Comparison of ENCODE assay signal across 7 cellular contexts in genomic region chr4:145938618-145939177, GRCh38. TPM values are rescaled to one million over a fixed set of nuclear protein-coding genes. Genes with fewer than 3 reads are reported as not detected.
DNase-seq lines count a peak whose midpoint lies in the region; ATAC-seq, FAIRE-seq and TF ChIP-seq lines count a peak whose summit lies in the region.

A gene with protein sequence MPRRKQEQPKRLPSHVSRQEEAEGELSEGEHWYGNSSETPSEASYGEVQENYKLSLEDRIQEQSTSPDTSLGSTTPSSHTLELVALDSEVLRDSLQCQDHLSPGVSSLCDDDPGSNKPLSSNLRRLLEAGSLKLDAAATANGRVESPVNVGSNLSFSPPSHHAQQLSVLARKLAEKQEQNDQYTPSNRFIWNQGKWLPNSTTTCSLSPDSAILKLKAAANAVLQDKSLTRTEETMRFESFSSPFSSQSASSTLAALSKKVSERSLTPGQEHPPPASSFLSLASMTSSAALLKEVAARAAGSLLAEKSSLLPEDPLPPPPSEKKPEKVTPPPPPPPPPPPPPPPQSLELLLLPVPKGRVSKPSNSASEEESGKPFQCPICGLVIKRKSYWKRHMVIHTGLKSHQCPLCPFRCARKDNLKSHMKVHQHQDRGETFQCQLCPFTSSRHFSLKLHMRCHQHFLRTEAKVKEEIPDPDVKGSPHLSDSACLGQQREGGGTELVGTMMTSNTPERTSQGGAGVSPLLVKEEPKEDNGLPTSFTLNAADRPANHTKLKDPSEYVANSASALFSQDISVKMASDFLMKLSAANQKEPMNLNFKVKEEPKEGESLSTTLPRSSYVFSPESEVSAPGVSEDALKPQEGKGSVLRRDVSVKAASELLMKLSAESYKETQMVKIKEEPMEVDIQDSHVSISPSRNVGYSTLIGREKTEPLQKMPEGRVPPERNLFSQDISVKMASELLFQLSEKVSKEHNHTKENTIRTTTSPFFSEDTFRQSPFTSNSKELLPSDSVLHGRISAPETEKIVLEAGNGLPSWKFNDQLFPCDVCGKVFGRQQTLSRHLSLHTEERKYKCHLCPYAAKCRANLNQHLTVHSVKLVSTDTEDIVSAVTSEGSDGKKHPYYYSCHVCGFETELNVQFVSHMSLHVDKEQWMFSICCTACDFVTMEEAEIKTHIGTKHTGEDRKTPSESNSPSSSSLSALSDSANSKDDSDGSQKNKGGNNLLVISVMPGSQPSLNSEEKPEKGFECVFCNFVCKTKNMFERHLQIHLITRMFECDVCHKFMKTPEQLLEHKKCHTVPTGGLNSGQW (minus strand): TSS chr4:145938823. CDS start chr4:145938407, 416 bp downstream.

- H3K79me2 ChIP-seq in H1 (ENCODE audit: control insufficient read depth in 1 of 2, insufficient read depth in 2 of 2, low read length in 2 of 2), result peaks cover 5 to 32% of the 10 kb centered on the region in 2 experiments

- no peak for TF ChIP-seq EP300 in H1 (IDR thresholded peaks at IDR 0.05; ENCODE audit: borderline replicate concordance in 1 of 2, low read depth in 2 of 2, low read length in 2 of 2)

- H3K4me3 ChIP-seq in H1 (ENCODE audit: extremely low read depth in 1 of 4, insufficient read depth in 2 of 4, low read depth in 3 of 4, low read length in 4 of 4), result peak within 1 kb of the TSS; percentile 68 to 97 (median 94)

- H3K4me1 ChIP-seq in H1 (replicated peaks in 1 of 4; ENCODE audit: control insufficient read depth in 3 of 4, insufficient read depth in 4 of 4, low read length in 3 of 4), result peaks cover 4 to 17% (median 10%) of the 10 kb centered on the region in 4 experiments; a peak in 4 of 7 replicates

- no peak within 1 kb of the TSS for H3K23ac ChIP-seq in H1 (ENCODE audit: insufficient read length)

- peak within 1 kb of the TSS; percentile 88 for H4K91ac ChIP-seq in H1 (replicated peaks; ENCODE audit: insufficient read length, low read length)

- peaks cover 0 to 4% of the 10 kb centered on the region in 2 experiments for H4K20me1 ChIP-seq in H1 (replicated peaks in 1 of 2; ENCODE audit: control insufficient read depth in 1 of 2, insufficient read depth in 2 of 2, low read length in 2 of 2)

- peak within 1 kb of the TSS; percentile 85 for H3K27ac ChIP-seq in H1 (ENCODE audit: low read depth, low read length)

- POLR2A ChIA-PET in activated CD8-positive, alpha-beta memory T cell treated with anti-CD3 and anti-CD28 coated beads for 36 hours (lab: Charles Lee), result no interaction called here
- POLR2A ChIA-PET in H1 (lab: Charles Lee; ENCODE audit: partially characterized antibody), result no interaction called here

- peak within 1 kb of the TSS; percentile 92 for H3K27ac Mint-ChIP-seq in memory B cell

- peak within 1 kb of the TSS; percentile 91 for H2BK12ac ChIP-seq in H1 (ENCODE audit: low read depth, low read length)

- H3K27me3 Mint-ChIP-seq in memory B cell, result no peaks in the 10 kb centered on the region

- H3K4me2 ChIP-seq in H1 (ENCODE audit: insufficient read depth in 1 of 2, low read depth in 2 of 2, low read length in 2 of 2), result peak within 1 kb of the TSS; percentile 79 to 92

- no peak within 1 kb of the TSS; the same call in 1 of the 2 replicates for H2AFZ ChIP-seq in H1 (ENCODE audit: low read length)

- no peak within 1 kb of the TSS; the same call in 1 of the 2 replicates for H2AK5ac ChIP-seq in H1 (ENCODE audit: low read depth, low read length)

- H2BK5ac ChIP-seq in H1 (ENCODE audit: low read depth, low read length), result peak within 1 kb of the TSS; percentile 96

- H4K8ac ChIP-seq in H1 (ENCODE audit: extremely low read depth, insufficient read depth, low read length), result peak within 1 kb of the TSS; percentile 57

- DNase-seq in NCI-H510A treated with DMSO at 0.1 percent for 48 hours (lab: John Stamatoyannopoulos, UW), result peak; percentile 30
- DNase-seq in H1 (ENCODE audit: low read depth in 1 of 2, low spot score in 2 of 2), result peak in 1 of 2 experiments; percentile 65
- peak; percentile 49 to 56 for DNase-seq in memory B cell (ENCODE audit: low spot score in 2 of 2)
- peak; percentile 40 for DNase-seq in stimulated activated CD8-positive, alpha-beta memory T cell treated with anti-CD3 and anti-CD28 coated beads, Interleukin-12 subunit alpha, Interleukin-12 subunit beta, amount 100 ng/mL, for 4 hours (ENCODE audit: low read depth)

- H3K4me1 Mint-ChIP-seq in memory B cell, result peaks cover 27% of the 10 kb centered on the region

- CTCF ChIA-PET in activated CD8-positive, alpha-beta memory T cell treated with anti-CD3 and anti-CD28 coated beads for 36 hours (lab: Charles Lee), result no interaction called here
- CTCF ChIA-PET in H1 (lab: Charles Lee; ENCODE audit: partially characterized antibody), result interaction anchor here (0.6 to 1.1 kb wide), 3 partner anchors 87 to 319 kb away, joined by 3 to 4 read pairs (median 3); partner anchors contain the start of gene MMAA

- ATAC-seq in GM18505 (IDR thresholded peaks at IDR 0.05; ENCODE audit: unreplicated experiment) (peak; percentile 26), HG02885 (IDR thresholded peaks at IDR 0.05; ENCODE audit: poor library complexity, unreplicated experiment) (peak; percentile 36), memory B cell (ENCODE audit: low read depth) (peak; percentile 41)

- WGBS in H1 (ENCODE audit: extremely low coverage in 1 of 2, insufficient coverage in 1 of 2, insufficient read length in 1 of 2, insufficient replicate concordance in 2 of 2, low coverage in 1 of 2, low lambda C conversion rate in 2 of 2, missing lambda C conversion rate in 1 of 2), 2 experiments, result 1% methylated on average over 31 of the region's 32 CpGs; no CpG with 5 or more reads in 1 of the 2 experiments

- peak within 1 kb of the TSS; percentile 95 for H3K4me3 Mint-ChIP-seq in memory B cell

- peak within 1 kb of the TSS; percentile 94; the same call in 1 of the 2 replicates for H2BK15ac ChIP-seq in H1 (ENCODE audit: low read length)

- H3K9ac ChIP-seq in H1 (replicated peaks in 1 of 4; ENCODE audit: extremely low read depth in 1 of 4, low read depth in 3 of 4, low read length in 3 of 4), result peak within 1 kb of the TSS; percentile 83 to 92 (median 88)

- no peak for FAIRE-seq in H1 (lab: Jason Lieb, UNC)

- H3K9me3 ChIP-seq in H1 (ENCODE audit: insufficient read depth in 2 of 2, low read depth in 1 of 2, low read length in 1 of 2), result no peaks in the 10 kb centered on the region

- peaks cover 10% of the 10 kb centered on the region for H3K23me2 ChIP-seq in H1 (ENCODE audit: low read depth, low read length)

- peak within 1 kb of the TSS; percentile 80 for H3K4ac ChIP-seq in H1 (replicated peaks; ENCODE audit: insufficient read length, low read depth, low read length)

- TF ChIP-seq CTCF in H1 (IDR thresholded peaks at IDR 0.05; ENCODE audit: control extremely low read depth in 1 of 3, insufficient read depth in 1 of 3, low read depth in 1 of 3, low read length in 3 of 3), result no peak

- no peaks in the 10 kb centered on the region; the same call in 1 of the 2 replicates for H3K79me1 ChIP-seq in H1 (ENCODE audit: low read depth, low read length)

- peak within 1 kb of the TSS; percentile 55 for H2BK120ac ChIP-seq in H1 (replicated peaks; ENCODE audit: low read depth, low read length)

- no peaks in the 10 kb centered on the region for H3K36me3 ChIP-seq in H1 (ENCODE audit: control insufficient read depth in 2 of 4, insufficient read depth in 4 of 4, low read length in 3 of 4)

- peak within 1 kb of the TSS; percentile 98 for H3K18ac ChIP-seq in H1 (ENCODE audit: extremely low read depth, low read length)

- TF ChIP-seq POLR2A in GM18505 (IDR thresholded peaks at IDR 0.05; ENCODE audit: borderline replicate concordance, extremely low read depth, insufficient read depth, insufficient read length) (peak; percentile 69), H1 (IDR thresholded peaks at IDR 0.05; ENCODE audit: control extremely low read depth in 1 of 2, low read depth in 2 of 2, low read length in 2 of 2) (peak in 1 of 2 experiments; percentile 83; a peak in 2 of 3 replicates)

- no peaks in the 10 kb centered on the region for H3K27me3 ChIP-seq in H1 (replicated peaks in 1 of 4; ENCODE audit: control insufficient read depth in 3 of 4, extremely low read depth in 1 of 4, insufficient read depth in 3 of 4, low read length in 3 of 4)

- H3K36me3 Mint-ChIP-seq in memory B cell, result peaks cover 1% of the 10 kb centered on the region

- no peak within 1 kb of the TSS for H3K14ac ChIP-seq in H1 (ENCODE audit: insufficient read length)

- peak within 1 kb of the TSS; percentile 86 for H3K56ac ChIP-seq in H1 (replicated peaks; ENCODE audit: insufficient read length, low read depth, low read length)

- H4K5ac ChIP-seq in H1 (ENCODE audit: insufficient read length, low read depth, low read length), result peak within 1 kb of the TSS; percentile 98

- peak within 1 kb of the TSS; percentile 93; the same call in 1 of the 2 replicates for H2BK20ac ChIP-seq in H1 (ENCODE audit: low read length)

- no peak for TF ChIP-seq RAD21 in H1 (IDR thresholded peaks at IDR 0.05 in 1 of 2, conservative IDR thresholded peaks at IDR 0.05 in 1 of 2; ENCODE audit: low read depth in 2 of 2, low read length in 2 of 2)

- H3K9me3 Mint-ChIP-seq in memory B cell, result no peaks in the 10 kb centered on the region

TF ChIP-seq in H1, 55 proteins besides CTCF, POLR2A, EP300 and RAD21 (continues in another document):
- TF ChIP-seq TBP (IDR thresholded peaks at IDR 0.05; ENCODE audit: low read depth, low read length) (peak; percentile 39), NRF1 (IDR thresholded peaks at IDR 0.05; ENCODE audit: low read depth, low read length) (no peak), TAF1 (IDR thresholded peaks at IDR 0.05; ENCODE audit: low read depth, low read length) (peak; percentile 73), JUN (IDR thresholded peaks at IDR 0.05; ENCODE audit: low read depth, low read length) (no peak), TCF12 (IDR thresholded peaks at IDR 0.05; ENCODE audit: low read depth, low read length) (no peak), BCL11A (IDR thresholded peaks at IDR 0.05; ENCODE audit: low read depth in 2 of 2, low read length in 2 of 2) (no peak), RFX5 (IDR thresholded peaks at IDR 0.05; ENCODE audit: borderline replicate concordance, low read depth, low read length) (no peak), SP1 (IDR thresholded peaks at IDR 0.05; ENCODE audit: low read depth, low read length) (0 out of 2 replicates have a peak, but pooled peaks have one; percentile 34), TAF7 (optimal IDR thresholded peaks at IDR 0.05; ENCODE audit: borderline replicate concordance, low read depth, low read length) (peak; percentile 73)

RNA-seq across cellular contexts. Expression of the gene that starts here (rescaled TPM):
- total RNA-seq in activated CD8-positive, alpha-beta memory T cell treated with anti-CD3 and anti-CD28 coated beads for 36 hours, result 10 to 100 TPM; 29.8 to 30.3 TPM
- total RNA-seq in H1 (2021; fragmentation: NEBNext Ultra II Directional; extraction: Animal tissue kit (Norgen Biotek cat#: 25700)), result 23.2 and 25.3 TPM in 2 replicates
- polyA plus RNA-seq in H1 (2011; rRNA removed), result 26.2 and 39.9 TPM in 2 replicates
- polyA plus RNA-seq in H1 (2011; cell fraction: cytosol; rRNA removed), result 20.8 TPM
- polyA plus RNA-seq in H1 (2011; cell fraction: nucleus; rRNA removed), result 82.2 TPM
- 14.2 to 20.2 TPM (median 19.7 TPM) in 4 replicates for polyA plus RNA-seq in H1 (2012, experiment 1 of 2)
- 2.0 TPM for polyA plus RNA-seq in H1 (2012, experiment 2 of 2)
- polyA plus RNA-seq in H1 (2013, experiment 1 of 2), result 15.6 TPM
- polyA plus RNA-seq in H1 (2013, experiment 2 of 2), result 13.2 TPM
- 40.4 and 42.2 TPM in 2 replicates for polyA minus RNA-seq in H1 (2011; rRNA and poly(A)+ RNA removed)
- 30.3 TPM for polyA minus RNA-seq in H1 (2011; cell fraction: cytosol; rRNA and poly(A)+ RNA removed)
- polyA minus RNA-seq in H1 (2011; cell fraction: nucleus; rRNA and poly(A)+ RNA removed), result 68.1 TPM
